Comparison of ENCODE assay signal across 15 cellular contexts in genomic region chrX:46310815-46311497, GRCh38.
A peak's percentile ranks its signal among the peaks of the same experiment; 100 is the strongest.
DNase-seq lines count a peak whose midpoint lies in the region; ATAC-seq, FAIRE-seq and TF ChIP-seq lines count a peak whose summit lies in the region.
"Had no signal": no experiment of that assay in that cellular context is flagged by ENCODE, and none has a peak within 500 bp of the region (broad histone marks: within the 10 kb centered on the region; RNA-seq: fewer than 3 reads in every experiment).

No MANE protein-coding gene starts in this region.

- no peaks in the 10 kb centered on the region for H3K27me3 Mint-ChIP-seq in Calu3 (ENCODE audit: unreplicated experiment)
- H3K27me3 Mint-ChIP-seq: CD4-positive, alpha-beta T cell had no signal

- no peak overlapping the region for H3K56ac ChIP-seq in H1 (replicated peaks; ENCODE audit: insufficient read length, low read depth, low read length)

- H3K4me3 Mint-ChIP-seq in Calu3 (ENCODE audit: low read depth, unreplicated experiment) = peak overlapping the region; percentile 44
- H3K4me3 Mint-ChIP-seq: CD4-positive, alpha-beta T cell; endodermal cell; memory B cell had no signal

- H3K9me3 Mint-ChIP-seq in Calu3 (ENCODE audit: low read depth, unreplicated experiment) = peaks cover under 1% of the 10 kb centered on the region
- H3K9me3 Mint-ChIP-seq: CD4-positive, alpha-beta T cell; memory B cell had no signal

- peak overlapping the region; percentile 52 for H3K27ac Mint-ChIP-seq in Calu3 (ENCODE audit: unreplicated experiment)
- H3K27ac Mint-ChIP-seq: CD4-positive, alpha-beta T cell; endodermal cell; memory B cell had no signal

- H2BK120ac ChIP-seq in H1 (replicated peaks; ENCODE audit: low read depth, low read length) = no peak overlapping the region

- no peak overlapping the region for H3K4ac ChIP-seq in H1 (replicated peaks; ENCODE audit: insufficient read length, low read depth, low read length)

- H3K23me2 ChIP-seq in H1 (ENCODE audit: low read depth, low read length) = no peaks in the 10 kb centered on the region

- H4K20me1 ChIP-seq in H1 (replicated peaks in 1 of 2; ENCODE audit: control insufficient read depth in 1 of 2, insufficient read depth in 2 of 2, low read length in 2 of 2) = no peaks in the 10 kb centered on the region

- CTCF ChIA-PET in Calu3 (lab: Charles Lee) = no interaction called here
- CTCF ChIA-PET in H1 (lab: Charles Lee; ENCODE audit: partially characterized antibody) = no interaction called here
- CTCF ChIA-PET in RWPE1 (lab: Yijun Ruan, JAX) = no interaction called here

- BruUV-seq in Calu3 (replicated peaks; lab: Mats Ljungman, UMichigan) = no TSS peak

- no peak overlapping the region for H2AFZ ChIP-seq in H1 (ENCODE audit: low read length)

- no peaks in the 10 kb centered on the region for H3K79me2 ChIP-seq in H1 (ENCODE audit: control insufficient read depth in 1 of 2, insufficient read depth in 2 of 2, low read length in 2 of 2)

- H3K36me3 Mint-ChIP-seq in Calu3 (ENCODE audit: insufficient read depth, unreplicated experiment) = no peaks in the 10 kb centered on the region
- H3K36me3 Mint-ChIP-seq: memory B cell had no signal

- no peak overlapping the region for H3K23ac ChIP-seq in H1 (ENCODE audit: insufficient read length)

- ATAC-seq in GM19324 (IDR thresholded peaks at IDR 0.05; ENCODE audit: low FRiP score, unreplicated experiment) (peak; percentile 84), HG03354 (IDR thresholded peaks at IDR 0.05; ENCODE audit: poor library complexity, severe bottlenecking, unreplicated experiment) (peak; percentile 90), GM21515 (IDR thresholded peaks at IDR 0.05; ENCODE audit: unreplicated experiment) (no peak)
- ATAC-seq: psoas muscle had no signal

- no peak for TF ChIP-seq RAD21 in H1 (IDR thresholded peaks at IDR 0.05 in 1 of 2, conservative IDR thresholded peaks at IDR 0.05 in 1 of 2; ENCODE audit: low read depth in 2 of 2, low read length in 2 of 2)

- H2BK20ac ChIP-seq in H1 (ENCODE audit: low read length) = 0 out of 2 replicates have a peak overlapping the region, but pooled peaks have one; percentile 48

- H3K27me3 ChIP-seq in H1 (replicated peaks in 1 of 4; ENCODE audit: control insufficient read depth in 3 of 4, extremely low read depth in 1 of 4, insufficient read depth in 3 of 4, low read length in 3 of 4) = no peaks in the 10 kb centered on the region
- H3K27me3 ChIP-seq in testis = no peaks in the 10 kb centered on the region

- H3K9me3 ChIP-seq in H1 (ENCODE audit: insufficient read depth in 2 of 2, low read depth in 1 of 2, low read length in 1 of 2) (peaks cover under 1% of the 10 kb centered on the region in 2 experiments; a peak in 1 of 4 replicates), testis (no peaks in the 10 kb centered on the region)
- H3K9me3 ChIP-seq: psoas muscle, thoracic aorta had no signal

- no peak overlapping the region for H2AK5ac ChIP-seq in H1 (ENCODE audit: low read depth, low read length)

- H3K4me2 ChIP-seq in H1 (ENCODE audit: insufficient read depth in 1 of 2, low read depth in 2 of 2, low read length in 2 of 2) = no peak overlapping the region

- TF ChIP-seq EP300 in H1 (IDR thresholded peaks at IDR 0.05; ENCODE audit: borderline replicate concordance in 1 of 2, low read depth in 2 of 2, low read length in 2 of 2) = no peak

- no peak overlapping the region for H3K14ac ChIP-seq in H1 (ENCODE audit: insufficient read length)

- H4K91ac ChIP-seq in H1 (replicated peaks; ENCODE audit: insufficient read length, low read length) = no peak overlapping the region

- H3K4me3 ChIP-seq in H1 (ENCODE audit: extremely low read depth in 1 of 4, insufficient read depth in 2 of 4, low read depth in 3 of 4, low read length in 4 of 4) = no peak overlapping the region
- H3K4me3 ChIP-seq in testis = no peak overlapping the region
- H3K4me3 ChIP-seq: psoas muscle, thoracic aorta had no signal

- H3K36me3 ChIP-seq in H1 (ENCODE audit: control insufficient read depth in 2 of 4, insufficient read depth in 4 of 4, low read length in 3 of 4) = no peaks in the 10 kb centered on the region
- no peaks in the 10 kb centered on the region for H3K36me3 ChIP-seq in testis (ENCODE audit: low read depth, missing control alignments)
- H3K36me3 ChIP-seq: thoracic aorta had no signal

- H3K27ac ChIP-seq in H1 (ENCODE audit: low read depth, low read length) (no peak overlapping the region), RWPE1 (no peak overlapping the region), testis (no peak overlapping the region)
- H3K27ac ChIP-seq: psoas muscle had no signal

- no peak overlapping the region for H2BK15ac ChIP-seq in H1 (ENCODE audit: low read length)

- TF ChIP-seq CTCF in Calu3 (IDR thresholded peaks at IDR 0.05; ENCODE audit: unreplicated experiment) (no peak), H1 (IDR thresholded peaks at IDR 0.05; ENCODE audit: control extremely low read depth in 1 of 3, insufficient read depth in 1 of 3, low read depth in 1 of 3, low read length in 3 of 3) (no peak), RWPE1 (conservative IDR thresholded peaks at IDR 0.05; ENCODE audit: low read depth) (no peak), testis (IDR thresholded peaks at IDR 0.05) (no peak)

- TF ChIP-seq POLR2A in H1 (IDR thresholded peaks at IDR 0.05; ENCODE audit: control extremely low read depth in 1 of 2, low read depth in 2 of 2, low read length in 2 of 2) (no peak), testis (IDR thresholded peaks at IDR 0.05) (no peak)

- no peak overlapping the region for H4K8ac ChIP-seq in H1 (ENCODE audit: extremely low read depth, insufficient read depth, low read length)

- H2BK12ac ChIP-seq in H1 (ENCODE audit: low read depth, low read length) = peak overlapping the region; percentile 87

- no peak overlapping the region for H3K9ac ChIP-seq in H1 (replicated peaks in 1 of 4; ENCODE audit: extremely low read depth in 1 of 4, low read depth in 3 of 4, low read length in 3 of 4)

- no peaks in the 10 kb centered on the region for H3K79me1 ChIP-seq in H1 (ENCODE audit: low read depth, low read length)

- DNase-seq in Calu3 (no peak), H1 (ENCODE audit: low read depth in 1 of 2, low spot score in 2 of 2) (no peak), NCI-H774 (lab: John Stamatoyannopoulos, UW) (no peak), RWPE1 (ENCODE audit: low spot score) (no peak), testis (no peak)
- DNase-seq: CD4-positive, alpha-beta T cell; endodermal cell; hippocampal formation; NCI-H82; psoas muscle had no signal

- H3K4me1 ChIP-seq in H1 (replicated peaks in 1 of 4; ENCODE audit: control insufficient read depth in 3 of 4, insufficient read depth in 4 of 4, low read length in 3 of 4) (peaks cover 0 to 9% (median 3%) of the 10 kb centered on the region in 4 experiments; a peak in 3 of 7 replicates), testis (no peaks in the 10 kb centered on the region)
- H3K4me1 ChIP-seq: psoas muscle had no signal

- H4K5ac ChIP-seq in H1 (ENCODE audit: insufficient read length, low read depth, low read length) = no peak overlapping the region

- POLR2A ChIA-PET in H1 (lab: Charles Lee; ENCODE audit: partially characterized antibody) (interaction anchor here (1.2 to 1.5 kb wide), 3 partner anchors 16 to 404 kb away, joined by 3 to 4 read pairs (median 3); no protein-coding TSS in a partner anchor), RWPE1 (lab: Yijun Ruan, JAX; ENCODE audit: low non-redundant PET) (no interaction called here)

- intact Hi-C loops in Calu3 (cut with micrococcal nuclease; ENCODE audit: unreplicated experiment) (no loop called here), testis (cut with DNase I; ENCODE audit: low total_unique reads) (no loop called here)

- H2BK5ac ChIP-seq in H1 (ENCODE audit: low read depth, low read length) = no peak overlapping the region

- H3K18ac ChIP-seq in H1 (ENCODE audit: extremely low read depth, low read length) = no peak overlapping the region

- no peak for FAIRE-seq in H1 (lab: Jason Lieb, UNC)

- peaks cover 15% of the 10 kb centered on the region for H3K4me1 Mint-ChIP-seq in Calu3 (ENCODE audit: low read depth, unreplicated experiment)
- H3K4me1 Mint-ChIP-seq: memory B cell had no signal

- WGBS in H1 (ENCODE audit: extremely low coverage in 1 of 2, insufficient coverage in 1 of 2, insufficient read length in 1 of 2, insufficient replicate concordance in 2 of 2, low coverage in 1 of 2, low lambda C conversion rate in 2 of 2, missing lambda C conversion rate in 1 of 2), 2 experiments = 74% methylated on average over 4 of the region's 4 CpGs; no CpG with 5 or more reads in 1 of the 2 experiments
- WGBS in testis, 2 donors = 71 to 75% methylated on average over 4 of the region's 4 CpGs

TF ChIP-seq in H1, 55 proteins besides CTCF, POLR2A, EP300 and RAD21 (continues in another document):
- TF ChIP-seq RXRA (IDR thresholded peaks at IDR 0.05; ENCODE audit: insufficient read depth, low read depth, low read length) (no peak), ATF2 (IDR thresholded peaks at IDR 0.05; ENCODE audit: low read length) (no peak), TCF12 (IDR thresholded peaks at IDR 0.05; ENCODE audit: low read depth, low read length) (no peak), SAP30 (IDR thresholded peaks at IDR 0.05; ENCODE audit: insufficient read depth, insufficient replicate concordance, low read length) (no peak), POLR2AphosphoS5 (IDR thresholded peaks at IDR 0.05; ENCODE audit: low read depth, low read length) (no peak), ATF3 (IDR thresholded peaks at IDR 0.05; ENCODE audit: insufficient read depth, low read depth, low read length) (no peak), CHD2 (IDR thresholded peaks at IDR 0.05; ENCODE audit: low read length) (no peak), SP4 (IDR thresholded peaks at IDR 0.05; ENCODE audit: low read length) (no peak), SIN3A (conservative IDR thresholded peaks at IDR 0.05 in 1 of 2, IDR thresholded peaks at IDR 0.05 in 1 of 2; ENCODE audit: low read depth in 1 of 2, low read length in 2 of 2) (no peak), JUN (IDR thresholded peaks at IDR 0.05; ENCODE audit: low read depth, low read length) (no peak), CBX8 (IDR thresholded peaks at IDR 0.05; ENCODE audit: borderline replicate concordance, low read depth, low read length) (no peak), CHD1 (IDR thresholded peaks at IDR 0.05; ENCODE audit: low read depth, low read length) (no peak)
